ENCODE assay signal across 8 cellular contexts in genomic region chr11:10302294-10302743, GRCh38. TPM values are rescaled to one million over a fixed set of nuclear protein-coding genes. Genes with fewer than 3 reads are reported as not detected.
DNase-seq lines count a peak whose midpoint lies in the region; ATAC-seq and TF ChIP-seq lines count a peak whose summit lies in the region.

No MANE protein-coding gene starts in this region.

- H3K4me3 ChIP-seq in BE2C (ENCODE audit: low read depth, low read length): peak overlapping the region; percentile 74
- peak overlapping the region; percentile 76 for H3K4me3 ChIP-seq in Karpas-422 (ENCODE audit: low read length)

- H3K4me3 Mint-ChIP-seq in mesothelial cell of epicardium: peak overlapping the region; percentile 97

- no peaks in the 10 kb centered on the region for H4K20me1 ChIP-seq in Karpas-422 (ENCODE audit: insufficient read depth, low read depth, low read length)

- H3K27ac ChIP-seq in Karpas-422 (ENCODE audit: low read length): no peak overlapping the region

- H3K9me2 ChIP-seq in Karpas-422 (replicated peaks; ENCODE audit: insufficient read depth, low read length): no peaks in the 10 kb centered on the region

- H3K4me1 Mint-ChIP-seq in mesothelial cell of epicardium: peaks cover 36% of the 10 kb centered on the region

- no peak for ATAC-seq in HG03280 (IDR thresholded peaks at IDR 0.05; ENCODE audit: unreplicated experiment)
- ATAC-seq in GM19467 (IDR thresholded peaks at IDR 0.05; ENCODE audit: unreplicated experiment): no peak

- H3K27me3 ChIP-seq in BE2C (no peaks in the 10 kb centered on the region; the same call in 1 of the 2 replicates), Karpas-422 (ENCODE audit: low read length) (no peaks in the 10 kb centered on the region)

- H3K9me3 ChIP-seq in BE2C (no peaks in the 10 kb centered on the region), Karpas-422 (ENCODE audit: low read length) (no peaks in the 10 kb centered on the region)

- H3K9ac ChIP-seq in Karpas-422 (ENCODE audit: low read length): peak overlapping the region; percentile 62

- H3K27me3 Mint-ChIP-seq in mesothelial cell of epicardium (ENCODE audit: low read depth): peaks cover 24% of the 10 kb centered on the region

- H3K79me2 ChIP-seq in Karpas-422 (ENCODE audit: low read length): no peaks in the 10 kb centered on the region

- DNase-seq in BE2C (no peak), Karpas-422 (no peak), cerebellar cortex (ENCODE audit: low spot score) (peak; percentile 65), mesothelial cell of epicardium (ENCODE audit: low spot score in 2 of 2, unreplicated experiment in 2 of 2) (peak in 1 of 2 experiments; percentile 38), posterior vena cava (ENCODE audit: low spot score) (no peak), NCI-H1694 (lab: John Stamatoyannopoulos, UW) (no peak)

- peak overlapping the region; percentile 80 for H3K4me2 ChIP-seq in Karpas-422 (ENCODE audit: low read depth, low read length, poor library complexity, severe bottlenecking)

- no peaks in the 10 kb centered on the region for H3K36me3 ChIP-seq in BE2C
- no peaks in the 10 kb centered on the region for H3K36me3 ChIP-seq in Karpas-422 (ENCODE audit: insufficient read depth, low read length)

- H3K36me3 Mint-ChIP-seq in mesothelial cell of epicardium: no peaks in the 10 kb centered on the region

- intact Hi-C loops in posterior vena cava (cut with DNase I): loop anchor here (10.0 kb wide), 3 partner anchors 198 to 438 kb away; no protein-coding TSS in a partner anchor

- H3K27ac Mint-ChIP-seq in mesothelial cell of epicardium: peak overlapping the region; percentile 93

- peak overlapping the region; percentile 81; the same call in 1 of the 2 replicates for H2AFZ ChIP-seq in Karpas-422 (ENCODE audit: low read length)

- TF ChIP-seq CTCF in BE2C (IDR thresholded peaks at IDR 0.05; ENCODE audit: low read depth, low read length): no peak
- no peak for TF ChIP-seq CTCF in mesothelial cell of epicardium (IDR thresholded peaks at IDR 0.05; ENCODE audit: unreplicated experiment)

- H3K9me3 Mint-ChIP-seq in mesothelial cell of epicardium: no peaks in the 10 kb centered on the region

- H3K4me1 ChIP-seq in BE2C (no peaks in the 10 kb centered on the region), Karpas-422 (ENCODE audit: low read length) (peaks cover 15% of the 10 kb centered on the region)

RNA-seq across cellular contexts. Expression of gene ADM, which starts 2.6 kb away (rescaled TPM):
- polyA plus RNA-seq in BE2C (2012; ENCODE audit: insufficient read depth, insufficient read length, low read depth): 3.4 TPM
- 0.43 TPM in 1 of 2 replicates, not detected in the other for total RNA-seq in Karpas-422 (2014; rRNA removed; shearing (Covaris generic); ENCODE audit: low replicate concordance)
- total RNA-seq in mesothelial cell of epicardium: 12.8 to 13.8 TPM (median 13.3 TPM) in 3 replicates
- 10 to 100 TPM; 36.5 to 52.2 TPM for total RNA-seq in posterior vena cava

RNA-seq across cellular contexts. Expression of gene SBF2, which starts 8.3 kb away (rescaled TPM):
- 7.6 TPM for polyA plus RNA-seq in BE2C (2012; ENCODE audit: insufficient read depth, insufficient read length, low read depth)
- total RNA-seq in Karpas-422 (2014; rRNA removed; shearing (Covaris generic); ENCODE audit: low replicate concordance): 7.6 and 13.8 TPM in 2 replicates
- total RNA-seq in mesothelial cell of epicardium (44.7 to 58.4 TPM (median 53.1 TPM) in 3 replicates), posterior vena cava (10 to 100 TPM; 53.4 to 58.9 TPM)
